1 cellular context compared by ENCODE assay signal in genomic region chr7:94252971-94253370, GRCh38.
TF ChIP-seq lines count a peak whose summit lies in the region.

No MANE protein-coding gene starts in this region.

TF ChIP-seq in GM23338, 12 proteins besides CTCF, POLR2A, EP300 and RAD21 (continued from another document):
- TF ChIP-seq ZNF462 (CRISPR knock-in tag; IDR thresholded peaks at IDR 0.05) (no peak), ZNF114 (CRISPR knock-in tag; IDR thresholded peaks at IDR 0.05) (no peak), POLR2AphosphoS5 (IDR thresholded peaks at IDR 0.05; ENCODE audit: low read depth) (no peak), EZH2 (IDR thresholded peaks at IDR 0.05; ENCODE audit: low read depth, unreplicated experiment) (no peak), STAT1 (IDR thresholded peaks at IDR 0.05; ENCODE audit: unreplicated experiment) (no peak), ETS1 (IDR thresholded peaks at IDR 0.05) (no peak)
